8 cellular contexts compared by ENCODE assay signal in genomic region chr1:174258148-174258550, GRCh38.
DNase-seq lines count a peak whose midpoint lies in the region; TF ChIP-seq lines count a peak whose summit lies in the region.

No MANE protein-coding gene starts in this region.

- no peak for TF ChIP-seq POLR2A in Peyer's patch (IDR thresholded peaks at IDR 0.05)

- no peaks in the 10 kb centered on the region for H3K27me3 ChIP-seq in Peyer's patch

- peaks cover 0 to 2% (median 0%) of the 10 kb centered on the region in 3 donors for H3K36me3 ChIP-seq in Peyer's patch

- H3K4me1 ChIP-seq in Peyer's patch = no peaks in the 10 kb centered on the region

- no peaks in the 10 kb centered on the region for H3K9me3 ChIP-seq in Peyer's patch

- H3K27ac ChIP-seq in Peyer's patch = no peak overlapping the region

- DNase-seq in DMS153 (lab: John Stamatoyannopoulos, UW) (peak; percentile 36), HT1080 (ENCODE audit: low read depth) (peak; percentile 18), Peyer's patch (peak in 1 of 3 donors; percentile 58), iPS DF 4.7 (ENCODE audit: extremely low read depth, low spot score) (peak; percentile 19), OCI-M2 (lab: John Stamatoyannopoulos, UW; ENCODE audit: unreplicated experiment) (no peak), GF-D8 (lab: John Stamatoyannopoulos, UW) (no peak)
- peak; percentile 3 for DNase-seq in activated naive CD8-positive, alpha-beta T cell treated with anti-CD3 and anti-CD28 coated beads, Interleukin-2, amount 50 U/mL, for 16 hours (ENCODE audit: low read depth, low spot score)
- peak; percentile 41 to 56 for DNase-seq in stimulated activated CD4-positive, alpha-beta T cell treated with anti-CD3 and anti-CD28 coated beads, Interleukin-2, amount 100 ng/mL, for 24 hours

- no peak overlapping the region for H3K4me3 ChIP-seq in Peyer's patch

- peak in 5 of 6 experiments; percentile 28 to 63 (median 61) for TF ChIP-seq CTCF in Peyer's patch (IDR thresholded peaks at IDR 0.05)

Comparison
In these comparisons a context has a peak if more than half of its experiments do, and no peak if none do; other contexts are left out.
1. DNase-seq: peak in DMS153 (single experiment), HT1080 (single experiment), activated naive CD8-positive, alpha-beta T cell treated with anti-CD3 and anti-CD28 coated beads, Interleukin-2, amount 50 U/mL, for 16 hours (single experiment), iPS DF 4.7 (single experiment) and stimulated activated CD4-positive, alpha-beta T cell treated with anti-CD3 and anti-CD28 coated beads, Interleukin-2, amount 100 ng/mL, for 24 hours (2 of 2); none in OCI-M2 (single experiment) and GF-D8 (single experiment).